In genomic region chr1:164922585-164922984, GRCh38 we compare ENCODE assay signal across 16 cellular contexts.
"Had no signal": no experiment of that assay in that cellular context is flagged by ENCODE, and none has a peak within 500 bp of the region (broad histone marks: within the 10 kb centered on the region; RNA-seq: fewer than 3 reads in every experiment).

No MANE protein-coding gene starts in this region.

- DNase-seq: activated CD8-positive, alpha-beta memory T cell treated with anti-CD3 and anti-CD28 coated beads, Interleukin-2, amount 50 U/mL, for 4 hours; activated CD8-positive, alpha-beta T cell treated with anti-CD3 and anti-CD28 coated beads for 36 hours; activated gamma-delta T cell; activated naive CD8-positive, alpha-beta T cell treated with anti-CD3 and anti-CD28 coated beads for 36 hours; activated T-cell treated with anti-CD3 and anti-CD28 coated beads, Interleukin-2, amount 50 U/mL, for 48 hours; brain microvascular endothelial cell; effector CD8-positive, alpha-beta T cell; foreskin melanocyte; head of caudate nucleus; lower lobe of right lung; nephron progenitor cell; occipital lobe; stimulated activated CD4-positive, alpha-beta T cell treated with anti-CD3 and anti-CD28 coated beads, Interleukin-4, amount 100 ng/mL, for 1 hour; stimulated activated naive CD4-positive, alpha-beta T cell; T1000; tibial artery had no signal

- H3K36me3 ChIP-seq: brain microvascular endothelial cell, lower lobe of right lung, tibial artery had no signal

- H3K27ac ChIP-seq: brain microvascular endothelial cell, lower lobe of right lung, tibial artery had no signal

- H3K27me3 ChIP-seq: brain microvascular endothelial cell, tibial artery had no signal

- H3K4me3 ChIP-seq: lower lobe of right lung, tibial artery had no signal

- H3K4me1 ChIP-seq: lower lobe of right lung, tibial artery had no signal

- H3K9me3 ChIP-seq: lower lobe of right lung, tibial artery had no signal
